1 cellular context compared by ENCODE assay signal in the genomic region with DNA sequence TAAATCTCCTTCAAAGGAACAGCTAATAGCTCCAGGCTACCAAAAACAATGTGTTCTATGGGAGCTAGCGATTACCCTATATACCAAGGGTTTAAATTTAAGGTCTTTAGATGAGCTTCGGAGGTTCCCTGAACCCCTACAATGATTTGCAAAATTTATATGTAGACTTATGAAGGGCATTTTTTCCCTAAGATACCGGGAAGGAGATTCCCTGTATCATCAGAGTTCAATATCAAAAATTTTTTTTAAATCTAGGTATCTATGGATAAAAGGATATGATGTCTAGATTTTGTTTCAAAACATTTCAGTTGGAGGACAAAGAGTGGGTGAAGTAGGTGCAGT.
TF ChIP-seq lines count a peak whose summit lies in the region.

No MANE protein-coding gene starts in this region.

TF ChIP-seq in HepG2, 621 proteins besides CTCF, POLR2A, EP300 and RAD21:
- TF ChIP-seq, protein P1, sequence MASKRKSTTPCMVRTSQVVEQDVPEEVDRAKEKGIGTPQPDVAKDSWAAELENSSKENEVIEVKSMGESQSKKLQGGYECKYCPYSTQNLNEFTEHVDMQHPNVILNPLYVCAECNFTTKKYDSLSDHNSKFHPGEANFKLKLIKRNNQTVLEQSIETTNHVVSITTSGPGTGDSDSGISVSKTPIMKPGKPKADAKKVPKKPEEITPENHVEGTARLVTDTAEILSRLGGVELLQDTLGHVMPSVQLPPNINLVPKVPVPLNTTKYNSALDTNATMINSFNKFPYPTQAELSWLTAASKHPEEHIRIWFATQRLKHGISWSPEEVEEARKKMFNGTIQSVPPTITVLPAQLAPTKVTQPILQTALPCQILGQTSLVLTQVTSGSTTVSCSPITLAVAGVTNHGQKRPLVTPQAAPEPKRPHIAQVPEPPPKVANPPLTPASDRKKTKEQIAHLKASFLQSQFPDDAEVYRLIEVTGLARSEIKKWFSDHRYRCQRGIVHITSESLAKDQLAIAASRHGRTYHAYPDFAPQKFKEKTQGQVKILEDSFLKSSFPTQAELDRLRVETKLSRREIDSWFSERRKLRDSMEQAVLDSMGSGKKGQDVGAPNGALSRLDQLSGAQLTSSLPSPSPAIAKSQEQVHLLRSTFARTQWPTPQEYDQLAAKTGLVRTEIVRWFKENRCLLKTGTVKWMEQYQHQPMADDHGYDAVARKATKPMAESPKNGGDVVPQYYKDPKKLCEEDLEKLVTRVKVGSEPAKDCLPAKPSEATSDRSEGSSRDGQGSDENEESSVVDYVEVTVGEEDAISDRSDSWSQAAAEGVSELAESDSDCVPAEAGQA (IDR thresholded peaks at IDR 0.05; ENCODE audit: low read depth), result no peak
- TF ChIP-seq, protein P1 (CRISPR knock-in tag; IDR thresholded peaks at IDR 0.05; ENCODE audit: borderline replicate concordance), result no peak
- TF ChIP-seq FOXP1 (IDR thresholded peaks at IDR 0.05), result no peak
- no peak for TF ChIP-seq FOXP1 (CRISPR knock-in tag; IDR thresholded peaks at IDR 0.05)
- TF ChIP-seq SMC3 (IDR thresholded peaks at IDR 0.05; ENCODE audit: low read length), result no peak
- TF ChIP-seq ZNF775 (CRISPR knock-in tag; IDR thresholded peaks at IDR 0.05; ENCODE audit: borderline replicate concordance), result no peak
- no peak for TF ChIP-seq CENPT (CRISPR knock-in tag; IDR thresholded peaks at IDR 0.05; ENCODE audit: low read depth)
- TF ChIP-seq TOE1 (CRISPR knock-in tag; IDR thresholded peaks at IDR 0.05), result no peak
- TF ChIP-seq MAFK (conservative IDR thresholded peaks at IDR 0.05 in 1 of 2, IDR thresholded peaks at IDR 0.05 in 1 of 2; ENCODE audit: low read length in 2 of 2), result no peak
- no peak for TF ChIP-seq ZNF234 (CRISPR knock-in tag; conservative IDR thresholded peaks at IDR 0.05)
- no peak for TF ChIP-seq KLF11 (CRISPR knock-in tag; IDR thresholded peaks at IDR 0.05)
- no peak for TF ChIP-seq ZNF414 (CRISPR knock-in tag; IDR thresholded peaks at IDR 0.05)
- TF ChIP-seq ZMYM3 (CRISPR knock-in tag; IDR thresholded peaks at IDR 0.05), result no peak
- TF ChIP-seq ISX (CRISPR knock-in tag; conservative IDR thresholded peaks at IDR 0.05), result no peak
- no peak for TF ChIP-seq ZBTB3 (CRISPR knock-in tag; IDR thresholded peaks at IDR 0.05; ENCODE audit: borderline replicate concordance, low read depth)
- TF ChIP-seq, protein P2, sequence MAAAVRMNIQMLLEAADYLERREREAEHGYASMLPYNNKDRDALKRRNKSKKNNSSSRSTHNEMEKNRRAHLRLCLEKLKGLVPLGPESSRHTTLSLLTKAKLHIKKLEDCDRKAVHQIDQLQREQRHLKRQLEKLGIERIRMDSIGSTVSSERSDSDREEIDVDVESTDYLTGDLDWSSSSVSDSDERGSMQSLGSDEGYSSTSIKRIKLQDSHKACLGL (CRISPR knock-in tag; IDR thresholded peaks at IDR 0.05), result no peak
